Comparison of ENCODE assay signal across 14 cellular contexts in genomic region chr4:181148470-181148869, GRCh38.
DNase-seq lines count a peak whose midpoint lies in the region; TF ChIP-seq lines count a peak whose summit lies in the region.
"Had no signal": no experiment of that assay in that cellular context is flagged by ENCODE, and none has a peak within 500 bp of the region (broad histone marks: within the 10 kb centered on the region; RNA-seq: fewer than 3 reads in every experiment).

No MANE protein-coding gene starts in this region.

- H3K27me3 ChIP-seq in WERI-Rb-1 (ENCODE audit: insufficient read depth, low read depth, severe bottlenecking) (no peaks in the 10 kb centered on the region), neural progenitor cell (no peaks in the 10 kb centered on the region), tibial nerve (no peaks in the 10 kb centered on the region)

- no peaks in the 10 kb centered on the region for H3K9me3 ChIP-seq in WERI-Rb-1 (ENCODE audit: severe bottlenecking)
- no peaks in the 10 kb centered on the region for H3K9me3 ChIP-seq in neural progenitor cell (ENCODE audit: low read depth)
- H3K9me3 ChIP-seq in tibial nerve: no peaks in the 10 kb centered on the region
- H3K9me3 ChIP-seq: Caco-2 had no signal

- H3F3A ChIP-seq in neural progenitor cell (ENCODE audit: low read depth): no peaks in the 10 kb centered on the region

- TF ChIP-seq EP300 in tibial nerve (IDR thresholded peaks at IDR 0.05): no peak

- H3K4me1 Mint-ChIP-seq in neural progenitor cell: peaks cover 27% of the 10 kb centered on the region
- H3K4me1 Mint-ChIP-seq in activated T-helper 2 cell treated with anti-CD3 and anti-CD28 coated beads, Interferon-gamma antibody, Interleukin-2, Interleukin-4, amounts not matched to agents 10 μg/mL and 5 μg/mL and 100 μg/mL, durations not matched to agents 14 hours and 24 hours and 36 hours (ENCODE audit: low read depth): no peaks in the 10 kb centered on the region
- H3K4me1 Mint-ChIP-seq: GM23338 had no signal

- H3K36me3 ChIP-seq in WERI-Rb-1 (no peaks in the 10 kb centered on the region), neural progenitor cell (no peaks in the 10 kb centered on the region), tibial nerve (no peaks in the 10 kb centered on the region)

- H2AFZ ChIP-seq in neural progenitor cell (replicated peaks): peak overlapping the region; percentile 42
- H2AFZ ChIP-seq: GM23338 had no signal

- TF ChIP-seq CTCF in WERI-Rb-1 (IDR thresholded peaks at IDR 0.05; ENCODE audit: low read depth, low read length): no peak
- TF ChIP-seq CTCF in neural progenitor cell (IDR thresholded peaks at IDR 0.05): no peak
- no peak for TF ChIP-seq CTCF in tibial nerve (IDR thresholded peaks at IDR 0.05)

- H3K27ac ChIP-seq in WERI-Rb-1: no peak overlapping the region
- no peak overlapping the region for H3K27ac ChIP-seq in neural progenitor cell
- no peak overlapping the region for H3K27ac ChIP-seq in tibial nerve
- H3K27ac ChIP-seq: C4-2B had no signal

- H3K27ac Mint-ChIP-seq in neural progenitor cell: no peak overlapping the region
- H3K27ac Mint-ChIP-seq in activated T-helper 2 cell treated with anti-CD3 and anti-CD28 coated beads, Interferon-gamma antibody, Interleukin-2, Interleukin-4, amounts not matched to agents 10 μg/mL and 5 μg/mL and 100 μg/mL, durations not matched to agents 14 hours and 24 hours and 36 hours: no peak overlapping the region
- H3K27ac Mint-ChIP-seq: CD4-positive, alpha-beta T cell; GM23338 had no signal

- no peaks in the 10 kb centered on the region for H3K27me3 Mint-ChIP-seq in neural progenitor cell (ENCODE audit: insufficient read depth, low read depth)
- no peaks in the 10 kb centered on the region for H3K27me3 Mint-ChIP-seq in activated T-helper 2 cell treated with anti-CD3 and anti-CD28 coated beads, Interferon-gamma antibody, Interleukin-2, Interleukin-4, amounts not matched to agents 10 μg/mL and 5 μg/mL and 100 μg/mL, durations not matched to agents 14 hours and 24 hours and 36 hours (ENCODE audit: low read depth)

- TF ChIP-seq POLR2A in tibial nerve (IDR thresholded peaks at IDR 0.05): no peak

- DNase-seq in OCI-M1 (lab: John Stamatoyannopoulos, UW) (peak; percentile 24), WERI-Rb-1 (peak; percentile 28), neural progenitor cell (ENCODE audit: low spot score) (no peak), tibial nerve (ENCODE audit: low spot score in 2 of 2) (no peak), cerebellum (ENCODE audit: low spot score) (no peak), NCI-H82 treated with DMSO at 0.1 percent for 48 hours (lab: John Stamatoyannopoulos, UW; ENCODE audit: unreplicated experiment) (no peak)
- DNase-seq in activated T-helper 2 cell treated with anti-CD3 and anti-CD28 coated beads, Interferon-gamma antibody, Interleukin-2, Interleukin-4, amounts not matched to agents 10 μg/mL and 5 μg/mL and 100 μg/mL, durations not matched to agents 14 hours and 24 hours and 36 hours (ENCODE audit: low spot score): no peak
- DNase-seq: ACHN; Caco-2; CD4-positive, alpha-beta T cell; GDM1; HCEC 1CT had no signal

- H3K4me3 ChIP-seq in WERI-Rb-1 (ENCODE audit: low read depth, low read length): no peak overlapping the region
- H3K4me3 ChIP-seq in neural progenitor cell: no peak overlapping the region
- H3K4me3 ChIP-seq in tibial nerve: no peak overlapping the region
- H3K4me3 ChIP-seq: GM23338 had no signal

- H3K4me2 ChIP-seq in neural progenitor cell: no peak overlapping the region
- H3K4me2 ChIP-seq: GM23338 had no signal

- no peaks in the 10 kb centered on the region for H3K36me3 Mint-ChIP-seq in neural progenitor cell
- H3K36me3 Mint-ChIP-seq in activated T-helper 2 cell treated with anti-CD3 and anti-CD28 coated beads, Interferon-gamma antibody, Interleukin-2, Interleukin-4, amounts not matched to agents 10 μg/mL and 5 μg/mL and 100 μg/mL, durations not matched to agents 14 hours and 24 hours and 36 hours (ENCODE audit: low read depth): no peaks in the 10 kb centered on the region

- no peak overlapping the region for H3K9ac ChIP-seq in neural progenitor cell

- no peaks in the 10 kb centered on the region for H3K9me3 Mint-ChIP-seq in neural progenitor cell
- H3K9me3 Mint-ChIP-seq in activated T-helper 2 cell treated with anti-CD3 and anti-CD28 coated beads, Interferon-gamma antibody, Interleukin-2, Interleukin-4, amounts not matched to agents 10 μg/mL and 5 μg/mL and 100 μg/mL, durations not matched to agents 14 hours and 24 hours and 36 hours: no peaks in the 10 kb centered on the region
- H3K9me3 Mint-ChIP-seq: CD4-positive, alpha-beta T cell; GM23338 had no signal

- no peaks in the 10 kb centered on the region for H3K79me2 ChIP-seq in neural progenitor cell (ENCODE audit: low read depth)

- no peak overlapping the region for H3K4me3 Mint-ChIP-seq in neural progenitor cell
- no peak overlapping the region for H3K4me3 Mint-ChIP-seq in activated T-helper 2 cell treated with anti-CD3 and anti-CD28 coated beads, Interferon-gamma antibody, Interleukin-2, Interleukin-4, amounts not matched to agents 10 μg/mL and 5 μg/mL and 100 μg/mL, durations not matched to agents 14 hours and 24 hours and 36 hours (ENCODE audit: low read depth)
- H3K4me3 Mint-ChIP-seq: CD4-positive, alpha-beta T cell; GM23338 had no signal

- intact Hi-C loops in activated T-helper 2 cell treated with anti-CD3 and anti-CD28 coated beads, Interferon-gamma antibody, Interleukin-2, Interleukin-4, amounts not matched to agents 10 μg/mL and 5 μg/mL and 100 μg/mL, durations not matched to agents 14 hours and 24 hours and 36 hours (cut with micrococcal nuclease): no loop called here

- H3K4me1 ChIP-seq in neural progenitor cell (peaks cover 2% of the 10 kb centered on the region), tibial nerve (peaks cover 0 to 5% (median 0%) of the 10 kb centered on the region in 4 donors)
- H3K4me1 ChIP-seq: Caco-2 had no signal

- WGBS in tibial nerve, 2 donors: 54 to 69% methylated on average over 5 of the region's 5 CpGs

- H4K20me1 ChIP-seq in neural progenitor cell (ENCODE audit: low read depth): no peaks in the 10 kb centered on the region

Comparison
In these comparisons a context has a peak if more than half of its experiments do, and no peak if none do; other contexts are left out.
1. DNase-seq: peak in OCI-M1 (single experiment) and WERI-Rb-1 (single experiment); none in neural progenitor cell (single experiment), tibial nerve (0 of 2), activated T-helper 2 cell treated with anti-CD3 and anti-CD28 coated beads, Interferon-gamma antibody, Interleukin-2, Interleukin-4, amounts not matched to agents 10 μg/mL and 5 μg/mL and 100 μg/mL, durations not matched to agents 14 hours and 24 hours and 36 hours (single experiment), cerebellum (single experiment) and NCI-H82 treated with DMSO at 0.1 percent for 48 hours (single experiment).